Comparison of ENCODE assay signal across 8 cellular contexts in the genomic region with DNA sequence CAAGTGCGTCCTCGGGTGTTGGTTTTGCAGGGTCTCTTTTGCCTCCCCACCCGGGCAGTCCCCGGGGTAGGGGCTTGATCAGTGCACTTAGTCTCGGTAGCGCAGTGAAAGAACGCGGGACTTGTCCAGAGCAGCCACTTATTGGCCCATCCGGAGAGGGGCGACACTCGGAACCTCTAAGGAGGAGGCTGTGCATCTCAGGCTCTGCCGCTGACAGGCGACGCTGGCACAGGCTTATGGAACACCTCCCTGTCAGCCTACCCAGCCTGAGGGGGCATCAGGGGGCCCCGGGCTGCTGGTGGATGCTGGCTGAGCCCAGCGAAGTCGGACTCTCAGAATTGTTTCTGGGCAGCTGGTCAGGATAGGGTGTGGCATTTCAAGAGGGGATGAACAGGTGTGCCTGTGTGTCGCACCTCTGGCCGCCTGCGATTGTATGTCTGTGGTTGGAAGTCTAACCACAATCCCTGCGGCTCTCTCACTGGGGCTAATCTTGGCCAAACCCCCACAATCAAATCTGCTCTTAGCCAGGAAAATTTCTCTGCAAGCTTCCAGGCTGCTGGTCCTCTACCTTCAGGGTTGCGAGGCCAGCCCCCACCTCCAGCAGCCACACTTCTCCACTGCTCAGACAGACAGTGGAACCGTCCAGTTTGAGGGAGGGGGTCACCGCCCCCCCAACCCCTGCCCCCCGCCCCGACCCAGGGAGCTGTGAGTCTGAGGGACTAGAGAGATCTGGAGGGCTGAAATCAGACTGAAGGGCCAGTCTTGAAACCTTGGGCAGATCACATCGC. TPM values are rescaled to one million over a fixed set of nuclear protein-coding genes. Genes with fewer than 3 reads are reported as not detected.
DNase-seq lines count a peak whose midpoint lies in the region; ATAC-seq and TF ChIP-seq lines count a peak whose summit lies in the region.

No MANE protein-coding gene starts in this region.

- peak overlapping the region; percentile 68 for H3K27ac ChIP-seq in OCI-LY3 (ENCODE audit: low read length)
- H3K27ac ChIP-seq in left ventricle myocardium inferior (replicated peaks), result peak overlapping the region; percentile 95

- TF ChIP-seq CTCF in OCI-LY3 (IDR thresholded peaks at IDR 0.05; ENCODE audit: low read depth, low read length) (no peak; the same call in 1 of the 2 replicates), left ventricle myocardium inferior (IDR thresholded peaks at IDR 0.05; ENCODE audit: borderline replicate concordance) (no peak)

- peak overlapping the region; percentile 82 for H3K4me2 ChIP-seq in OCI-LY3 (ENCODE audit: low read length)

- H3K9me3 ChIP-seq in OCI-LY3 (ENCODE audit: insufficient read depth, low read length) (no peaks in the 10 kb centered on the region), left ventricle myocardium inferior (replicated peaks) (no peaks in the 10 kb centered on the region)

- DNase-seq in DMS153 (lab: John Stamatoyannopoulos, UW), result peak; percentile 43
- DNase-seq in HPDE6-E6E7 (ENCODE audit: extremely low spot score), result peak; percentile 38
- DNase-seq in left ventricle myocardium inferior, result no peak
- DNase-seq in sciatic nerve (ENCODE audit: low spot score), result peak; percentile 69
- no peak for DNase-seq in occipital lobe (lab: John Stamatoyannopoulos, UW)

- H3K4me3 ChIP-seq in OCI-LY3 (ENCODE audit: low read length), result peak overlapping the region; percentile 85
- H3K4me3 ChIP-seq in left ventricle myocardium inferior, result peak overlapping the region; percentile 88

- peaks cover 45% of the 10 kb centered on the region for H3K4me1 Mint-ChIP-seq in activated naive CD4-positive, alpha-beta T cell treated with anti-CD3 and anti-CD28 coated beads, Interleukin-2, amount 50 U/mL, for 24 hours

- H3K36me3 ChIP-seq in OCI-LY3 (replicated peaks; ENCODE audit: low read depth, low read length) (peaks cover 25% of the 10 kb centered on the region), left ventricle myocardium inferior (peaks cover 29% of the 10 kb centered on the region)

- H3K9ac ChIP-seq in OCI-LY3 (ENCODE audit: low read length), result peak overlapping the region; percentile 94

- peak; percentile 26 for ATAC-seq in GM19455 (IDR thresholded peaks at IDR 0.05; ENCODE audit: unreplicated experiment)
- ATAC-seq in sciatic nerve, result peak; percentile 41

- peak overlapping the region; percentile 96 for H3K27ac Mint-ChIP-seq in activated naive CD4-positive, alpha-beta T cell treated with anti-CD3 and anti-CD28 coated beads, Interleukin-2, amount 50 U/mL, for 24 hours

- no peak overlapping the region; the same call in 1 of the 2 replicates for H2AFZ ChIP-seq in OCI-LY3 (ENCODE audit: low read depth, low read length)

- H3K27me3 Mint-ChIP-seq in activated naive CD4-positive, alpha-beta T cell treated with anti-CD3 and anti-CD28 coated beads, Interleukin-2, amount 50 U/mL, for 24 hours, result no peaks in the 10 kb centered on the region

- H3K4me3 Mint-ChIP-seq in activated naive CD4-positive, alpha-beta T cell treated with anti-CD3 and anti-CD28 coated beads, Interleukin-2, amount 50 U/mL, for 24 hours, result peak overlapping the region; percentile 99

- intact Hi-C loops in left ventricle myocardium inferior (cut with micrococcal nuclease) (no loop called here), sciatic nerve (cut with DNase I) (no loop called here)

- peaks cover 4% of the 10 kb centered on the region; the same call in 1 of the 2 replicates for H4K20me1 ChIP-seq in OCI-LY3 (ENCODE audit: insufficient read depth, low read length)

- H3K27me3 ChIP-seq in OCI-LY3 (ENCODE audit: low read depth, low read length) (no peaks in the 10 kb centered on the region), left ventricle myocardium inferior (ENCODE audit: low read depth) (no peaks in the 10 kb centered on the region)

- H3K79me2 ChIP-seq in OCI-LY3 (ENCODE audit: low read length), result peaks cover 50% of the 10 kb centered on the region

- H3K4me1 ChIP-seq in OCI-LY3 (ENCODE audit: low read length) (peaks cover 17% of the 10 kb centered on the region), left ventricle myocardium inferior (peaks cover 48% of the 10 kb centered on the region)

- peaks cover 14% of the 10 kb centered on the region for H3K36me3 Mint-ChIP-seq in activated naive CD4-positive, alpha-beta T cell treated with anti-CD3 and anti-CD28 coated beads, Interleukin-2, amount 50 U/mL, for 24 hours

- no peaks in the 10 kb centered on the region for H3K9me3 Mint-ChIP-seq in activated naive CD4-positive, alpha-beta T cell treated with anti-CD3 and anti-CD28 coated beads, Interleukin-2, amount 50 U/mL, for 24 hours

RNA-seq across cellular contexts. Expression of a gene that starts 0.8 kb away (rescaled TPM):
- total RNA-seq in left ventricle myocardium inferior, result 14.4 TPM
- total RNA-seq in sciatic nerve, result 79.7 TPM
- total RNA-seq in occipital lobe, result 4.2 TPM

RNA-seq across cellular contexts. Expression of a gene that starts 21.2 kb away (rescaled TPM):
- total RNA-seq in left ventricle myocardium inferior (93.6 TPM), sciatic nerve (27.2 TPM), occipital lobe (20.4 TPM)

Comparison
In these comparisons a context has a peak if more than half of its experiments do, and no peak if none do; other contexts are left out.
1. DNase-seq: peak in DMS153 (single experiment), HPDE6-E6E7 (single experiment) and sciatic nerve (single experiment); none in left ventricle myocardium inferior (single experiment) and occipital lobe (single experiment).